Comparison of ENCODE assay signal across 17 cellular contexts in the genomic region with DNA sequence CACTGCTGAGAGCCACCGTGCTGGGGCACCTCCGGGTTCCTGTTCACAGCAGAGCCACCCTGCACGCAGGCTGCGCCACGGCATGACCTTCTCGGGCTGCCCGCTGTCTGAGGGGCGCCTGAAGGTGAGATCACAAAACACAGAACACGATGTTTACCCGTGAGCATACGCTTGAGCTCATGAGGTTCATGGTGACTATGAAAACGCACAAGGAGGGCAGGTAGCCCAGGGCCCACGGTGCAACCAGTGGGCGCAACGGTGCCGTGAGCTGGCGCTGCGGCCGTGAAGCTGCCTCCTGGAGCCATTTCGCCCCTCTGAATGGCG. TPM values are rescaled to one million over a fixed set of nuclear protein-coding genes. Genes with fewer than 3 reads are reported as not detected.
A peak's percentile ranks its signal among the peaks of the same experiment; 100 is the strongest.
DNase-seq lines count a peak whose midpoint lies in the region; ATAC-seq, FAIRE-seq and TF ChIP-seq lines count a peak whose summit lies in the region.
"Had no signal": no experiment of that assay in that cellular context is flagged by ENCODE, and none has a peak within 500 bp of the region (broad histone marks: within the 10 kb centered on the region; RNA-seq: fewer than 3 reads in every experiment).

No MANE protein-coding gene starts in this region.

- TF ChIP-seq CTCF in H1 (IDR thresholded peaks at IDR 0.05; ENCODE audit: control extremely low read depth in 1 of 3, insufficient read depth in 1 of 3, low read depth in 1 of 3, low read length in 3 of 3) (no peak), sigmoid colon (IDR thresholded peaks at IDR 0.05) (no peak)

- intact Hi-C loops in sigmoid colon (cut with DNase I): no loop called here

- no peak overlapping the region for H2BK20ac ChIP-seq in H1 (ENCODE audit: low read length)

- no peak overlapping the region for H2AK5ac ChIP-seq in H1 (ENCODE audit: low read depth, low read length)

- H2BK120ac ChIP-seq in H1 (replicated peaks; ENCODE audit: low read depth, low read length): no peak overlapping the region

- no peak for TF ChIP-seq RAD21 in H1 (IDR thresholded peaks at IDR 0.05 in 1 of 2, conservative IDR thresholded peaks at IDR 0.05 in 1 of 2; ENCODE audit: low read depth in 2 of 2, low read length in 2 of 2)

- no peaks in the 10 kb centered on the region for H3K27me3 Mint-ChIP-seq in activated naive CD4-positive, alpha-beta T cell treated with anti-CD3 and anti-CD28 coated beads, Interleukin-2, amount 50 U/mL, for 24 hours
- H3K27me3 Mint-ChIP-seq: CD8-positive, alpha-beta memory T cell had no signal

- H3K4me1 Mint-ChIP-seq in activated naive CD4-positive, alpha-beta T cell treated with anti-CD3 and anti-CD28 coated beads, Interleukin-2, amount 50 U/mL, for 24 hours: peaks cover 4% of the 10 kb centered on the region

- H3K27ac ChIP-seq in H1 (ENCODE audit: low read depth, low read length) (no peak overlapping the region), sigmoid colon (no peak overlapping the region)
- H3K27ac ChIP-seq: BLaER1 had no signal

- CTCF ChIA-PET in H1 (lab: Charles Lee; ENCODE audit: partially characterized antibody): interaction anchor here (0.6 to 1.3 kb wide), 2 partner anchors 29 to 736 kb away, joined by 3 read pairs; no protein-coding TSS in a partner anchor

- no peak overlapping the region for H3K4me3 Mint-ChIP-seq in activated naive CD4-positive, alpha-beta T cell treated with anti-CD3 and anti-CD28 coated beads, Interleukin-2, amount 50 U/mL, for 24 hours
- H3K4me3 Mint-ChIP-seq: CD8-positive, alpha-beta memory T cell had no signal

- H3K36me3 Mint-ChIP-seq in activated naive CD4-positive, alpha-beta T cell treated with anti-CD3 and anti-CD28 coated beads, Interleukin-2, amount 50 U/mL, for 24 hours: peaks cover 3% of the 10 kb centered on the region
- H3K36me3 Mint-ChIP-seq in activated naive CD4-positive, alpha-beta T cell treated with anti-CD3 and anti-CD28 coated beads, Interleukin-2, amount 50 U/mL, for 72 hours: no peaks in the 10 kb centered on the region

- H3K9me3 ChIP-seq in H1 (ENCODE audit: insufficient read depth in 2 of 2, low read depth in 1 of 2, low read length in 1 of 2) (no peaks in the 10 kb centered on the region), sigmoid colon (no peaks in the 10 kb centered on the region)
- H3K9me3 ChIP-seq: BLaER1, Caco-2 had no signal

- no peak overlapping the region for H4K5ac ChIP-seq in H1 (ENCODE audit: insufficient read length, low read depth, low read length)

- H3K79me1 ChIP-seq in H1 (ENCODE audit: low read depth, low read length): peaks cover 11% of the 10 kb centered on the region

- H3K27me3 ChIP-seq in H1 (replicated peaks in 1 of 4; ENCODE audit: control insufficient read depth in 3 of 4, extremely low read depth in 1 of 4, insufficient read depth in 3 of 4, low read length in 3 of 4) (no peaks in the 10 kb centered on the region), sigmoid colon (no peaks in the 10 kb centered on the region)
- H3K27me3 ChIP-seq: BLaER1 had no signal

- peak overlapping the region; percentile 16; the same call in 1 of the 2 replicates for H2BK5ac ChIP-seq in H1 (ENCODE audit: low read depth, low read length)

- H2BK12ac ChIP-seq in H1 (ENCODE audit: low read depth, low read length): no peak overlapping the region

- no peak for ATAC-seq in activated naive CD4-positive, alpha-beta T cell treated with anti-CD3 and anti-CD28 coated beads, Interleukin-2, amount 50 U/mL, for 72 hours

- H4K91ac ChIP-seq in H1 (replicated peaks; ENCODE audit: insufficient read length, low read length): no peak overlapping the region

- H3K14ac ChIP-seq in H1 (ENCODE audit: insufficient read length): no peak overlapping the region

- H3K4me3 ChIP-seq in H1 (ENCODE audit: extremely low read depth in 1 of 4, insufficient read depth in 2 of 4, low read depth in 3 of 4, low read length in 4 of 4) (no peak overlapping the region), sigmoid colon (no peak overlapping the region)
- H3K4me3 ChIP-seq: BLaER1 had no signal

- H3K23ac ChIP-seq in H1 (ENCODE audit: insufficient read length): no peak overlapping the region

- H3K18ac ChIP-seq in H1 (ENCODE audit: extremely low read depth, low read length): no peak overlapping the region

- 96% methylated on average over 21 of the region's 21 CpGs; no CpG with 5 or more reads in 1 of the 2 experiments for WGBS in H1 (ENCODE audit: extremely low coverage in 1 of 2, insufficient coverage in 1 of 2, insufficient read length in 1 of 2, insufficient replicate concordance in 2 of 2, low coverage in 1 of 2, low lambda C conversion rate in 2 of 2, missing lambda C conversion rate in 1 of 2), 2 experiments
- WGBS in sigmoid colon, 2 donors: 97 to 98% methylated on average over 21 of the region's 21 CpGs

- no peak for FAIRE-seq in H1 (lab: Jason Lieb, UNC)
- FAIRE-seq: GM12892, H54 had no signal

- H3K36me3 ChIP-seq in H1 (ENCODE audit: control insufficient read depth in 2 of 4, insufficient read depth in 4 of 4, low read length in 3 of 4) (peaks cover 0 to 5% (median 1%) of the 10 kb centered on the region in 4 experiments; a peak in 4 of 8 replicates), sigmoid colon (peaks cover 0 to 11% (median 0%) of the 10 kb centered on the region in 4 donors)

- H3K79me2 ChIP-seq in H1 (ENCODE audit: control insufficient read depth in 1 of 2, insufficient read depth in 2 of 2, low read length in 2 of 2): peaks cover 0 to 12% of the 10 kb centered on the region in 2 experiments; a peak in 1 of 4 replicates

- peaks cover 2 to 9% of the 10 kb centered on the region in 2 experiments for H4K20me1 ChIP-seq in H1 (replicated peaks in 1 of 2; ENCODE audit: control insufficient read depth in 1 of 2, insufficient read depth in 2 of 2, low read length in 2 of 2)

- TF ChIP-seq EP300 in H1 (IDR thresholded peaks at IDR 0.05; ENCODE audit: borderline replicate concordance in 1 of 2, low read depth in 2 of 2, low read length in 2 of 2): no peak
- no peak for TF ChIP-seq EP300 in sigmoid colon (IDR thresholded peaks at IDR 0.05)

- no peak overlapping the region for H3K56ac ChIP-seq in H1 (replicated peaks; ENCODE audit: insufficient read length, low read depth, low read length)

- no peak for DNase-seq in activated naive CD4-positive, alpha-beta T cell treated with anti-CD3 and anti-CD28 coated beads, Interleukin-2, amount 50 U/mL, for 72 hours (ENCODE audit: low spot score in 2 of 2)
- DNase-seq in H1 (ENCODE audit: low read depth in 1 of 2, low spot score in 2 of 2): no peak
- DNase-seq in sigmoid colon: peak; percentile 51
- DNase-seq in GM19240 (ENCODE audit: insufficient read length, low spot score): no peak
- no peak for DNase-seq in activated CD4-positive, alpha-beta T cell treated with anti-CD3 and anti-CD28 coated beads for 48 hours
- DNase-seq in hepatic stellate cell (ENCODE audit: low spot score): no peak
- DNase-seq: 8988T; AML-193; Caco-2; CD8-positive, alpha-beta memory T cell; DND-41; GDM1; IMR-90 had no signal

- H3K9ac ChIP-seq in H1 (replicated peaks in 1 of 4; ENCODE audit: extremely low read depth in 1 of 4, low read depth in 3 of 4, low read length in 3 of 4): no peak overlapping the region
- H3K9ac ChIP-seq: BLaER1 had no signal

- H3K9me3 Mint-ChIP-seq in activated naive CD4-positive, alpha-beta T cell treated with anti-CD3 and anti-CD28 coated beads, Interleukin-2, amount 50 U/mL, for 24 hours: no peaks in the 10 kb centered on the region
- no peaks in the 10 kb centered on the region for H3K9me3 Mint-ChIP-seq in activated naive CD4-positive, alpha-beta T cell treated with anti-CD3 and anti-CD28 coated beads, Interleukin-2, amount 50 U/mL, for 72 hours
- H3K9me3 Mint-ChIP-seq: CD8-positive, alpha-beta memory T cell had no signal

- H3K4me1 ChIP-seq in H1 (replicated peaks in 1 of 4; ENCODE audit: control insufficient read depth in 3 of 4, insufficient read depth in 4 of 4, low read length in 3 of 4) (no peaks in the 10 kb centered on the region; a peak in 2 of 7 replicates), sigmoid colon (peaks cover 0 to 16% (median 12%) of the 10 kb centered on the region in 4 donors)
- H3K4me1 ChIP-seq: Caco-2 had no signal

- H3K23me2 ChIP-seq in H1 (ENCODE audit: low read depth, low read length): no peaks in the 10 kb centered on the region

- POLR2A ChIA-PET in H1 (lab: Charles Lee; ENCODE audit: partially characterized antibody): no interaction called here

- no peak overlapping the region for H2AFZ ChIP-seq in H1 (ENCODE audit: low read length)

- H3K4ac ChIP-seq in H1 (replicated peaks; ENCODE audit: insufficient read length, low read depth, low read length): no peak overlapping the region

- H3K27ac Mint-ChIP-seq in activated naive CD4-positive, alpha-beta T cell treated with anti-CD3 and anti-CD28 coated beads, Interleukin-2, amount 50 U/mL, for 24 hours: peak overlapping the region; percentile 27
- peak overlapping the region in 1 of 2 donors; percentile 36 for H3K27ac Mint-ChIP-seq in activated naive CD4-positive, alpha-beta T cell treated with anti-CD3 and anti-CD28 coated beads, Interleukin-2, amount 50 U/mL, for 72 hours
- H3K27ac Mint-ChIP-seq: CD8-positive, alpha-beta memory T cell had no signal

- no peak overlapping the region for H3K4me2 ChIP-seq in H1 (ENCODE audit: insufficient read depth in 1 of 2, low read depth in 2 of 2, low read length in 2 of 2)
- H3K4me2 ChIP-seq: BLaER1 had no signal

- no peak overlapping the region for H4K8ac ChIP-seq in H1 (ENCODE audit: extremely low read depth, insufficient read depth, low read length)

- no peak for TF ChIP-seq POLR2A in H1 (IDR thresholded peaks at IDR 0.05; ENCODE audit: control extremely low read depth in 1 of 2, low read depth in 2 of 2, low read length in 2 of 2)
- TF ChIP-seq POLR2A in sigmoid colon (IDR thresholded peaks at IDR 0.05): no peak

- no peak overlapping the region for H2BK15ac ChIP-seq in H1 (ENCODE audit: low read length)

TF ChIP-seq in H1, 55 proteins besides CTCF, POLR2A, EP300 and RAD21 (continues in another document):
- TF ChIP-seq EZH2 (IDR thresholded peaks at IDR 0.05; ENCODE audit: low read depth, low read length, severe bottlenecking) (no peak), MAFK (IDR thresholded peaks at IDR 0.05; ENCODE audit: low read depth, low read length) (no peak), CBX5 (IDR thresholded peaks at IDR 0.05; ENCODE audit: low read depth, low read length) (no peak), KDM1A (IDR thresholded peaks at IDR 0.05; ENCODE audit: borderline replicate concordance, low read length) (no peak)

RNA-seq across cellular contexts. Expression of a gene that starts 36.1 kb away (rescaled TPM):
- total RNA-seq in activated naive CD4-positive, alpha-beta T cell treated with anti-CD3 and anti-CD28 coated beads, Interleukin-2, amount 50 U/mL, for 72 hours: 1 to 10 TPM; 6.0 to 9.2 TPM
- 16.5 and 17.1 TPM in 2 replicates for total RNA-seq in H1 (2021; fragmentation: NEBNext Ultra II Directional; extraction: Animal tissue kit (Norgen Biotek cat#: 25700))
- polyA plus RNA-seq in H1 (2011; rRNA removed): 22.0 and 28.6 TPM in 2 replicates
- polyA plus RNA-seq in H1 (2011; cell fraction: cytosol; rRNA removed): 19.5 TPM
- polyA plus RNA-seq in H1 (2011; cell fraction: nucleus; rRNA removed): 35.3 TPM
- polyA plus RNA-seq in H1 (2012, experiment 1 of 2): 10.2 to 16.3 TPM (median 14.4 TPM) in 4 replicates
- 13.3 TPM for polyA plus RNA-seq in H1 (2012, experiment 2 of 2)
- polyA plus RNA-seq in H1 (2013, experiment 1 of 2): 7.5 TPM
- polyA plus RNA-seq in H1 (2013, experiment 2 of 2): 6.3 TPM
- polyA minus RNA-seq in H1 (2011; rRNA and poly(A)+ RNA removed): 17.1 and 19.3 TPM in 2 replicates
- 14.2 TPM for polyA minus RNA-seq in H1 (2011; cell fraction: cytosol; rRNA and poly(A)+ RNA removed)
- 28.4 TPM for polyA minus RNA-seq in H1 (2011; cell fraction: nucleus; rRNA and poly(A)+ RNA removed)
- total RNA-seq in sigmoid colon: 1 to 10 TPM; 4.1 to 9.0 (median 6.9) TPM
- 1 to 10 TPM; 3.0 to 7.7 (median 4.6) TPM for polyA plus RNA-seq in sigmoid colon
